1 cellular context compared by ENCODE assay signal in the genomic region with DNA sequence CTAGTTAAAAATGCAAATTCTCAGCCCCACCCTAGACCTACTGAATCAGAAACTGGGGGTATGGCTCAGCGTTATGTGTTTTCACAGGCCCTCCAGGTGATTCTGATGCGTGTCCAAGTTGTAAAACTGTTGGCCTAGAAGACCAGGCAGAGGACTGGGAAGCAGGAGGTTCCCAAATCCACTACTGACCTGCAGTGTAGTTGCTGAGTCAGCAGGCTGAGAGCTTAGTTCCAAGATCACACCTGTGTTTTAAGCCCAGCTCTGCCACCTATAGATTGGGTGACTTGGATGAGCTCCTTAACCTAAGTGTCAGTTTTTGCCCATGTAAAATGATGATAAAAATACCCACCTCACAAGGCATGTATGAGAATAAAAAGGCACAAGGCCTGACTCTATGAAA.
TF ChIP-seq lines count a peak whose summit lies in the region.

No MANE protein-coding gene starts in this region.

TF ChIP-seq in WTC11, 78 proteins besides CTCF, POLR2A, EP300 and RAD21 (continued from another document):
- TF ChIP-seq AR (CRISPR knock-in tag; IDR thresholded peaks at IDR 0.05) (no peak), IRF2 (CRISPR knock-in tag; IDR thresholded peaks at IDR 0.05; ENCODE audit: borderline replicate concordance, low read depth) (no peak), GABPB1 (CRISPR knock-in tag; IDR thresholded peaks at IDR 0.05) (no peak)
